In genomic region chr2:41892486-41892885, GRCh38 we compare ENCODE assay signal across 29 cellular contexts.
DNase-seq lines count a peak whose midpoint lies in the region; ATAC-seq and TF ChIP-seq lines count a peak whose summit lies in the region.
"Had no signal": no experiment of that assay in that cellular context is flagged by ENCODE, and none has a peak within 500 bp of the region (broad histone marks: within the 10 kb centered on the region; RNA-seq: fewer than 3 reads in every experiment).

No MANE protein-coding gene starts in this region.

- POLR2A ChIA-PET in HEK293T (lab: Yijun Ruan, JAX) = no interaction called here

- H3K4me1 ChIP-seq in colonic mucosa (no peaks in the 10 kb centered on the region), foreskin keratinocyte (no peaks in the 10 kb centered on the region)

- peak; percentile 81 for DNase-seq in HT-29 (ENCODE audit: low spot score)
- peak; percentile 36 for DNase-seq in astrocyte of the hippocampus (ENCODE audit: low read depth, low spot score)
- no peak for DNase-seq in left colon
- no peak for DNase-seq in colonic mucosa
- no peak for DNase-seq in HEK293T (ENCODE audit: extremely low spot score)
- no peak for DNase-seq in foreskin keratinocyte
- DNase-seq: CD8-positive, alpha-beta T cell; DMS 273 treated with DMSO at 0.1 percent for 48 hours; DND-41; GM23248; H7; HFFc6; Kasumi-1; MG63; NCI-H1105 treated with DMSO at 0.1 percent for 48 hours; NCI-H146; NCI-H1930; NCI-H2107; NCI-H446; NCI-H524 treated with DMSO at 0.1 percent for 48 hours; NCI-H774; SIG-M5; SW 1271 had no signal

- ATAC-seq in left colon (peak; percentile 18), foreskin keratinocyte (no peak), HG03139 (IDR thresholded peaks at IDR 0.05; ENCODE audit: unreplicated experiment) (no peak)
- ATAC-seq: A549; CD8-positive, alpha-beta T cell; HepG2; K562 had no signal

- H3K9me3 ChIP-seq in colonic mucosa = no peaks in the 10 kb centered on the region
- H3K9me3 ChIP-seq: A549, MG63 had no signal

- intact Hi-C loops in left colon (cut with DNase I, micrococcal nuclease) = no loop called here
- intact Hi-C loops in colonic mucosa (cut with DNase I) = no loop called here

- no peak overlapping the region for H3K4me3 ChIP-seq in colonic mucosa
- H3K4me3 ChIP-seq: A549, GM23248, K562, MG63, SK-N-MC had no signal

- TF ChIP-seq CTCF in colonic mucosa (IDR thresholded peaks at IDR 0.05) (no peak), foreskin keratinocyte (conservative IDR thresholded peaks at IDR 0.05) (no peak)

- H3K27me3 ChIP-seq in colonic mucosa (no peaks in the 10 kb centered on the region), foreskin keratinocyte (peaks cover 5% of the 10 kb centered on the region)
- H3K27me3 ChIP-seq: MG63 had no signal

- CTCF ChIA-PET in HEK293T (lab: Yijun Ruan, JAX) = interaction anchor here (1.3 kb wide), 1 partner anchor 13 kb away, joined by 4 read pairs; no protein-coding TSS in a partner anchor

- no peaks in the 10 kb centered on the region for H3K36me3 ChIP-seq in colonic mucosa
- H3K36me3 ChIP-seq: MG63 had no signal

- H3K9ac ChIP-seq in colonic mucosa (ENCODE audit: low read depth in 2 of 2, low read length in 2 of 2) = no peak overlapping the region
- H3K9ac ChIP-seq: GM23248 had no signal

- H3K27ac ChIP-seq in colonic mucosa = no peak overlapping the region
- H3K27ac ChIP-seq in foreskin keratinocyte = no peak overlapping the region
- H3K27ac ChIP-seq: A549, C4-2B, GM23248, SK-N-MC had no signal

TF ChIP-seq in HEK293T, 16 proteins besides CTCF, POLR2A, EP300 and RAD21:
- TF ChIP-seq SUZ12 (IDR thresholded peaks at IDR 0.05) (no peak), HDGF (IDR thresholded peaks at IDR 0.05; ENCODE audit: borderline replicate concordance) (no peak), CTBP1 (IDR thresholded peaks at IDR 0.05; ENCODE audit: borderline replicate concordance) (no peak), LEF1 (IDR thresholded peaks at IDR 0.05; ENCODE audit: borderline replicate concordance) (no peak), ZNF384 (IDR thresholded peaks at IDR 0.05) (no peak), ARNT (IDR thresholded peaks at IDR 0.05) (no peak)

Comparison
In these comparisons a context has a peak if more than half of its experiments do, and no peak if none do; other contexts are left out.
1. DNase-seq: peak in HT-29 (single experiment) and astrocyte of the hippocampus (single experiment); none in left colon (0 of 2), colonic mucosa (single experiment), HEK293T (single experiment) and foreskin keratinocyte (0 of 2).